In the genomic region with DNA sequence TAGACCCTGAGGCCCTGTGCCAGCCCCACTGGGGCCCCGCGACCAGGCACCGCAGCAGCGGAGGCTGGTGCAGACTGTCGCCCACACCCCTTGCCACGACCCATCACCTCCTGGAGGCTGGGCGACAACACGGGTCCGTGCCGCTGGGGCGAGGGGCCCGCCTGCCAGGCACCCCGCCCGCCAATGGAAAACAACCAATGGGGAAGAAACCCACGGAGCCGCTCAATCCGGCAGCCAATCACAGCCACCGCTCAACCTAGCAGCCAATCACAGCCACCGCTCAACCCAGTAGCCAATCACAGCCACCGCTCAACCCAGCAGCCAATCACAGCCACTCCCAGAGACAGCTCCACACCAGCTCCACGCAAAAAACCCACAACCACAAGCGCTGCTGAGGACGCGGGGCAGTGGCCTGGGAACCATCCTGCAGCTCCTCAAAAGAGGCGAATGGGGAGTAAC, we compare ENCODE assay signal across 8 cellular contexts. TPM values are rescaled to one million over a fixed set of nuclear protein-coding genes. Genes with fewer than 3 reads are reported as not detected.
DNase-seq lines count a peak whose midpoint lies in the region; TF ChIP-seq lines count a peak whose summit lies in the region.

No MANE protein-coding gene starts in this region.

- DNase-seq in breast epithelium (ENCODE audit: low spot score in 2 of 2) = no peak
- DNase-seq in MCF 10A (ENCODE audit: unreplicated experiment) = no peak
- DNase-seq in NOMO-1 (lab: John Stamatoyannopoulos, UW; ENCODE audit: unreplicated experiment in 2 of 2) = peak; percentile 11 to 20
- DNase-seq in activated T-cell treated with anti-CD3 and anti-CD28 coated beads, Interleukin-2, amount 50 U/mL, for 24 hours = peak; percentile 86
- peak; percentile 88 for DNase-seq in iPS-NIHi11 (ENCODE audit: low spot score)
- DNase-seq in stimulated activated CD8-positive, alpha-beta memory T cell treated with anti-CD3 and anti-CD28 coated beads, Interleukin-4, amount 100 ng/mL, for 1 hour (ENCODE audit: low read depth in 2 of 2, low spot score in 1 of 2) = peak; percentile 38 to 50
- no peak for DNase-seq in NCI-H345 treated with DMSO at 0.1 percent for 48 hours (lab: John Stamatoyannopoulos, UW; ENCODE audit: unreplicated experiment)
- no peak for DNase-seq in substantia nigra (lab: John Stamatoyannopoulos, UW)

- peaks cover 45% of the 10 kb centered on the region for H3K36me3 Mint-ChIP-seq in MCF 10A (ENCODE audit: insufficient read depth, unreplicated experiment)
- peaks cover 33% of the 10 kb centered on the region for H3K36me3 Mint-ChIP-seq in activated T-cell treated with anti-CD3 and anti-CD28 coated beads, Interleukin-2, amount 50 U/mL, for 24 hours (ENCODE audit: low read depth)

- no peak overlapping the region for H3K4me3 Mint-ChIP-seq in MCF 10A (ENCODE audit: unreplicated experiment)
- peak overlapping the region; percentile 94 for H3K4me3 Mint-ChIP-seq in activated T-cell treated with anti-CD3 and anti-CD28 coated beads, Interleukin-2, amount 50 U/mL, for 24 hours

- H3K9me3 Mint-ChIP-seq in MCF 10A (ENCODE audit: unreplicated experiment) = no peaks in the 10 kb centered on the region
- no peaks in the 10 kb centered on the region for H3K9me3 Mint-ChIP-seq in activated T-cell treated with anti-CD3 and anti-CD28 coated beads, Interleukin-2, amount 50 U/mL, for 24 hours

- CTCF ChIA-PET in MCF 10A (lab: Yijun Ruan, JAX) = interaction anchor here (0.6 to 0.9 kb wide), 2 partner anchors 111 to 146 kb away, joined by 3 to 4 read pairs; no protein-coding TSS in a partner anchor

- no peaks in the 10 kb centered on the region for H3K36me3 ChIP-seq in breast epithelium

- peak overlapping the region; percentile 86 to 99 for H3K27ac ChIP-seq in breast epithelium
- H3K27ac ChIP-seq in substantia nigra (ENCODE audit: low read depth, low read length, poor library complexity, severe bottlenecking) = no peak overlapping the region

- TF ChIP-seq CTCF in breast epithelium (IDR thresholded peaks at IDR 0.05) (no peak), MCF 10A (IDR thresholded peaks at IDR 0.05; ENCODE audit: unreplicated experiment) (no peak)

- BruUV-seq in MCF 10A (replicated peaks; lab: Mats Ljungman, UMichigan) = no TSS peak

- no peaks in the 10 kb centered on the region for H3K9me3 ChIP-seq in breast epithelium

- H3K27me3 Mint-ChIP-seq in MCF 10A (ENCODE audit: insufficient read depth, unreplicated experiment) = no peaks in the 10 kb centered on the region
- H3K27me3 Mint-ChIP-seq in activated T-cell treated with anti-CD3 and anti-CD28 coated beads, Interleukin-2, amount 50 U/mL, for 24 hours = no peaks in the 10 kb centered on the region

- H3K4me3 ChIP-seq in breast epithelium = peak overlapping the region; percentile 64 to 100 (median 70)

- no peak for TF ChIP-seq POLR2A in breast epithelium (IDR thresholded peaks at IDR 0.05)

- intact Hi-C loops in breast epithelium (cut with DNase I; ENCODE audit: low total_unique reads) (loop anchor here (10.0 kb wide), 1 partner anchor 51 kb away; no protein-coding TSS in a partner anchor), MCF 10A (cut with micrococcal nuclease) (loop anchor here (2.0 kb wide), 1 partner anchor 35 kb away; no protein-coding TSS in a partner anchor)

- no peaks in the 10 kb centered on the region for H3K4me1 Mint-ChIP-seq in MCF 10A (ENCODE audit: insufficient read depth, unreplicated experiment)
- H3K4me1 Mint-ChIP-seq in activated T-cell treated with anti-CD3 and anti-CD28 coated beads, Interleukin-2, amount 50 U/mL, for 24 hours (ENCODE audit: low read depth) = peaks cover 47% of the 10 kb centered on the region

- peaks cover 29 to 45% of the 10 kb centered on the region in 2 donors for H3K4me1 ChIP-seq in breast epithelium

- POLR2A ChIA-PET in MCF 10A (lab: Yijun Ruan, JAX) = interaction anchor here (0.6 to 1.5 kb wide), 5 partner anchors 9 to 35 kb away, joined by 3 to 7 read pairs (median 6); no protein-coding TSS in a partner anchor

- H3K27ac Mint-ChIP-seq in MCF 10A (ENCODE audit: low read depth, unreplicated experiment) = no peak overlapping the region
- peak overlapping the region; percentile 98 for H3K27ac Mint-ChIP-seq in activated T-cell treated with anti-CD3 and anti-CD28 coated beads, Interleukin-2, amount 50 U/mL, for 24 hours

- no peaks in the 10 kb centered on the region for H3K27me3 ChIP-seq in breast epithelium

RNA-seq across cellular contexts. Expression of a gene that starts 29.7 kb away (rescaled TPM):
- total RNA-seq in breast epithelium (1,000 to 10,000 TPM in 1 of 3 donors, 100 to 1,000 TPM in 2; 357 to 1,796 (median 492) TPM), MCF 10A (2022) (179 and 191 TPM in 2 replicates)

RNA-seq across cellular contexts. Expression of a gene that starts 38.3 kb away (rescaled TPM):
- total RNA-seq in breast epithelium (100 to 1,000 TPM in 1 of 3 donors, 10 to 100 TPM in 2; 65.9 to 175 (median 89.1) TPM), MCF 10A (2022) (184 and 201 TPM in 2 replicates)

RNA-seq across cellular contexts. Expression of a gene that starts 40.6 kb away (rescaled TPM):
- total RNA-seq in breast epithelium = 10 to 100 TPM; 15.4 to 63.3 (median 43.9) TPM
- 99.6 and 123 TPM in 2 replicates for total RNA-seq in MCF 10A (2022)

Comparison
In these comparisons a context has a peak if more than half of its experiments do, and no peak if none do; other contexts are left out.
1. DNase-seq: peak in NOMO-1 (2 of 2), activated T-cell treated with anti-CD3 and anti-CD28 coated beads, Interleukin-2, amount 50 U/mL, for 24 hours (single experiment), iPS-NIHi11 (single experiment) and stimulated activated CD8-positive, alpha-beta memory T cell treated with anti-CD3 and anti-CD28 coated beads, Interleukin-4, amount 100 ng/mL, for 1 hour (2 of 2); none in breast epithelium (0 of 2), MCF 10A (single experiment), NCI-H345 treated with DMSO at 0.1 percent for 48 hours (single experiment) and substantia nigra (0 of 49).